ENCODE assay signal across 22 cellular contexts in genomic region chr3:64276131-64276530, GRCh38. TPM values are rescaled to one million over a fixed set of nuclear protein-coding genes. Genes with fewer than 3 reads are reported as not detected.
"Had no signal": no experiment of that assay in that cellular context is flagged by ENCODE, and none has a peak within 500 bp of the region (broad histone marks: within the 10 kb centered on the region; RNA-seq: fewer than 3 reads in every experiment).

No MANE protein-coding gene starts in this region.

- H3K27me3 ChIP-seq: foreskin keratinocyte, hepatocyte, neural progenitor cell, ovary, right atrium auricular region, sigmoid colon had no signal

- H3K4me2 ChIP-seq: hepatocyte, neural progenitor cell had no signal

- H3K4me3 ChIP-seq: hepatocyte, mucosa of descending colon, neural progenitor cell, ovary, right atrium auricular region, sigmoid colon, skin epidermis, thoracic aorta had no signal

- H3K27ac ChIP-seq: foreskin keratinocyte, hepatocyte, neural progenitor cell, ovary, right atrium auricular region, sigmoid colon, skin epidermis, thoracic aorta had no signal

- H3K36me3 ChIP-seq: neural progenitor cell, ovary, right atrium auricular region, sigmoid colon, thoracic aorta had no signal

- FAIRE-seq: colon, urothelium cell line had no signal

- ATAC-seq: effector memory CD8-positive, alpha-beta T cell; foreskin keratinocyte; left colon; left ventricle myocardium superior; mucosa of descending colon; naive thymus-derived CD8-positive, alpha-beta T cell; stimulated activated naive B cell treated with anti-CD40 and anti-IgM and Interleukin-4, amounts not matched to agents 10 μg/mL and 1 μg/mL and 100 μg/mL, for 72 hours; stimulated activated naive CD8-positive, alpha-beta T cell treated with anti-CD3 and anti-CD28 coated beads, Interleukin-15, amount 100 ng/mL, for 72 hours had no signal

- H3K79me2 ChIP-seq: hepatocyte had no signal

- H3K4me1 ChIP-seq: right atrium auricular region, sigmoid colon had no signal

- H3K9ac ChIP-seq: neural progenitor cell had no signal

- H2AFZ ChIP-seq: hepatocyte, neural progenitor cell had no signal

- H3K9me3 ChIP-seq: mucosa of descending colon, ovary, right atrium auricular region, sigmoid colon, thoracic aorta had no signal

- DNase-seq: effector memory CD8-positive, alpha-beta T cell; erythroblast; head of caudate nucleus; left colon; left ventricle myocardium superior; mucosa of descending colon; naive thymus-derived CD8-positive, alpha-beta T cell; nucleus accumbens; ovary; sigmoid colon; stimulated activated CD4-positive, alpha-beta T cell treated with anti-CD3 and anti-CD28 coated beads, Interleukin-2, amount 100 ng/mL, for 24 hours; stimulated activated CD4-positive, alpha-beta T cell treated with anti-CD3 and anti-CD28 coated beads, Interleukin-4, amount 100 ng/mL, for 4 hours; stimulated activated naive B cell treated with anti-CD40 and anti-IgM and Interleukin-4, amounts not matched to agents 10 μg/mL and 1 μg/mL and 100 μg/mL, for 72 hours; stimulated activated naive CD8-positive, alpha-beta T cell treated with anti-CD3 and anti-CD28 coated beads, Interleukin-15, amount 100 ng/mL, for 72 hours had no signal

RNA-seq across cellular contexts. Expression of gene PRICKLE2, which starts 50.9 kb away (rescaled TPM):
- total RNA-seq: naive thymus-derived CD8-positive, alpha-beta T cell had no signal
- polyA plus RNA-seq: naive thymus-derived CD8-positive, alpha-beta T cell had no signal
